1 cellular context compared by ENCODE assay signal in the genomic region with DNA sequence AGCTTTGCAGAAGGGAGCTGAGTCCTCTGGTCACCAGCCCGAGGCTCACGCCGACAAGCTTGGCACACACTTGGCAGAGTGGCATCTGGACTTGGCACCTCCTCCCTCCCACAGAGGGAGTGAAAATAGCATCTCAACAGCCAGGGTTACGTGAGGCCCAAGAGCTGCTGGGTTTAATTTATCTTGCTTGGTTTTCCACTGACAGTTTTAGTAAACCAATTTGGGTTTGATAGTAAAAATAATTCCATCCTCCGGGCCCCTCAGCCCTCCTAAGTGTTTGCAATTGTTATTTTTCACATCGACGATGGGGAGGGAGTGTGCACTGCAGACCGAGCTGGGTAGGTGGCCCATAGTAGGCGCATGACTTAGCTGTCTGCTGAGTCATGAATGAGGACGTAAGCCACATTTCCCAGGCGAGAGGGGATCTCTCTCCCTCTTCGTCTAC.
TF ChIP-seq lines count a peak whose summit lies in the region.

No MANE protein-coding gene starts in this region.

TF ChIP-seq in GM23338, 12 proteins besides CTCF, POLR2A, EP300 and RAD21 (continued from another document):
- no peak for TF ChIP-seq EZH2 (IDR thresholded peaks at IDR 0.05; ENCODE audit: low read depth, unreplicated experiment)
- TF ChIP-seq EZH2phosphoT487 (IDR thresholded peaks at IDR 0.05; ENCODE audit: unreplicated experiment), result no peak
- TF ChIP-seq NANOG (IDR thresholded peaks at IDR 0.05; ENCODE audit: borderline replicate concordance), result no peak
- TF ChIP-seq, protein P1, sequence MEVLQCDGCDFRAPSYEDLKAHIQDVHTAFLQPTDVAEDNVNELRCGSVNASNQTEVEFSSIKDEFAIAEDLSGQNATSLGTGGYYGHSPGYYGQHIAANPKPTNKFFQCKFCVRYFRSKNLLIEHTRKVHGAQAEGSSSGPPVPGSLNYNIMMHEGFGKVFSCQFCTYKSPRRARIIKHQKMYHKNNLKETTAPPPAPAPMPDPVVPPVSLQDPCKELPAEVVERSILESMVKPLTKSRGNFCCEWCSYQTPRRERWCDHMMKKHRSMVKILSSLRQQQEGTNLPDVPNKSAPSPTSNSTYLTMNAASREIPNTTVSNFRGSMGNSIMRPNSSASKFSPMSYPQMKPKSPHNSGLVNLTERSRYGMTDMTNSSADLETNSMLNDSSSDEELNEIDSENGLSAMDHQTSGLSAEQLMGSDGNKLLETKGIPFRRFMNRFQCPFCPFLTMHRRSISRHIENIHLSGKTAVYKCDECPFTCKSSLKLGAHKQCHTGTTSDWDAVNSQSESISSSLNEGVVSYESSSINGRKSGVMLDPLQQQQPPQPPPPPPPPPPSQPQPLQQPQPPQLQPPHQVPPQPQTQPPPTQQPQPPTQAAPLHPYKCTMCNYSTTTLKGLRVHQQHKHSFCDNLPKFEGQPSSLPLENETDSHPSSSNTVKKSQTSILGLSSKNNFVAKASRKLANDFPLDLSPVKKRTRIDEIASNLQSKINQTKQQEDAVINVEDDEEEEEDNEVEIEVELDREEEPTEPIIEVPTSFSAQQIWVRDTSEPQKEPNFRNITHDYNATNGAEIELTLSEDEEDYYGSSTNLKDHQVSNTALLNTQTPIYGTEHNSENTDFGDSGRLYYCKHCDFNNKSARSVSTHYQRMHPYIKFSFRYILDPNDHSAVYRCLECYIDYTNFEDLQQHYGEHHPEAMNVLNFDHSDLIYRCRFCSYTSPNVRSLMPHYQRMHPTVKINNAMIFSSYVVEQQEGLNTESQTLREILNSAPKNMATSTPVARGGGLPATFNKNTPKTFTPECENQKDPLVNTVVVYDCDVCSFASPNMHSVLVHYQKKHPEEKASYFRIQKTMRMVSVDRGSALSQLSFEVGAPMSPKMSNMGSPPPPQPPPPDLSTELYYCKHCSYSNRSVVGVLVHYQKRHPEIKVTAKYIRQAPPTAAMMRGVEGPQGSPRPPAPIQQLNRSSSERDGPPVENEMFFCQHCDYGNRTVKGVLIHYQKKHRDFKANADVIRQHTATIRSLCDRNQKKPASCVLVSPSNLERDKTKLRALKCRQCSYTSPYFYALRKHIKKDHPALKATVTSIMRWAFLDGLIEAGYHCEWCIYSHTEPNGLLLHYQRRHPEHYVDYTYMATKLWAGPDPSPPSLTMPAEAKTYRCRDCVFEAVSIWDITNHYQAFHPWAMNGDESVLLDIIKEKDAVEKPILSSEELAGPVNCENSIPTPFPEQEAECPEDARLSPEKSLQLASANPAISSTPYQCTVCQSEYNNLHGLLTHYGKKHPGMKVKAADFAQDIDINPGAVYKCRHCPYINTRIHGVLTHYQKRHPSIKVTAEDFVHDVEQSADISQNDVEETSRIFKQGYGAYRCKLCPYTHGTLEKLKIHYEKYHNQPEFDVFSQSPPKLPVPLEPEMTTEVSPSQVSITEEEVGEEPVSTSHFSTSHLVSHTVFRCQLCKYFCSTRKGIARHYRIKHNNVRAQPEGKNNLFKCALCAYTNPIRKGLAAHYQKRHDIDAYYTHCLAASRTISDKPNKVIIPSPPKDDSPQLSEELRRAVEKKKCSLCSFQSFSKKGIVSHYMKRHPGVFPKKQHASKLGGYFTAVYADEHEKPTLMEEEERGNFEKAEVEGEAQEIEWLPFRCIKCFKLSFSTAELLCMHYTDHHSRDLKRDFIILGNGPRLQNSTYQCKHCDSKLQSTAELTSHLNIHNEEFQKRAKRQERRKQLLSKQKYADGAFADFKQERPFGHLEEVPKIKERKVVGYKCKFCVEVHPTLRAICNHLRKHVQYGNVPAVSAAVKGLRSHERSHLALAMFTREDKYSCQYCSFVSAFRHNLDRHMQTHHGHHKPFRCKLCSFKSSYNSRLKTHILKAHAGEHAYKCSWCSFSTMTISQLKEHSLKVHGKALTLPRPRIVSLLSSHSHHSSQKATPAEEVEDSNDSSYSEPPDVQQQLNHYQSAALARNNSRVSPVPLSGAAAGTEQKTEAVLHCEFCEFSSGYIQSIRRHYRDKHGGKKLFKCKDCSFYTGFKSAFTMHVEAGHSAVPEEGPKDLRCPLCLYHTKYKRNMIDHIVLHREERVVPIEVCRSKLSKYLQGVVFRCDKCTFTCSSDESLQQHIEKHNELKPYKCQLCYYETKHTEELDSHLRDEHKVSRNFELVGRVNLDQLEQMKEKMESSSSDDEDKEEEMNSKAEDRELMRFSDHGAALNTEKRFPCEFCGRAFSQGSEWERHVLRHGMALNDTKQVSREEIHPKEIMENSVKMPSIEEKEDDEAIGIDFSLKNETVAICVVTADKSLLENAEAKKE (CRISPR knock-in tag; IDR thresholded peaks at IDR 0.05), result no peak
- TF ChIP-seq JUNB (IDR thresholded peaks at IDR 0.05; ENCODE audit: unreplicated experiment), result no peak
- no peak for TF ChIP-seq POLR2AphosphoS5 (IDR thresholded peaks at IDR 0.05; ENCODE audit: low read depth)
